In the genomic region with DNA sequence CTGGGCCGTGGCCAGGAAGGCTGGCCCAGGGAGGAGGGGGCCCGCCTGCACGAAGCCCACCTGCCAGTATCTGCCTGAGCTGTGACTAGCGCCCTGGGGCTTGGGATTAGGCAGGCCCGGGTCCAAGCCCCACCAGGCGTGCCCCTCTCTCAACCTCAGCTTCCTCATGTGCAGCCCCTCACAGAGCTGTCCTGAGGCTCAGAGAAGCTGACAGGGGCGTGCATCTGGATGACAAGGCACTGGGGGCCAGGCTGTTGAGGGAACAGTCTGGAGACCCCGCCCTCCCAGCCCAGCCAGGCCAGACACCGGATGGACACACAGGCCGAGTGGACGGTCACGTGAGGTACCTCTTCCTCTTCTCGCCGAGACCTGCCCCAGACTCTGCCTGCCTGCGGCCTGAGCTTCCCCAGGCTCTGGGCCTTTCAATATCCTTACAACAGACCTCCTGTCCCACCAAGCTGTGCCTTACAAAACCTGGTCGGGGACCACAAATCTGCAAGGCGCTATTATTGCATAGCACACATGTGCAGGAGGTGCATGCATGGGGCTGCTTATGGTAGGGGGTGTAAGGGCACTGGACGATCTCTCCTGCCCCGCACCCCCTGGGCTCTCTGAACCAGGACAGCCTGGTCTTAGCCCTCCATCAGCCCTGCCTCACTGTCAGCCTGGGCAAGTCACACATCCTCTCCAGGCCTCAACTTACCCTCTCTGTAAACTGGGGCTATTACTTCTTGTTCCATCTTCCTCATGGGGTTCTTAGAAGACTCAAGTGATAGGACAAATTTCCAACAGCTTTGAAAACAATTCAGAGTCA, we compare ENCODE assay signal across 12 cellular contexts. TPM values are rescaled to one million over a fixed set of nuclear protein-coding genes. Genes with fewer than 3 reads are reported as not detected.
DNase-seq lines count a peak whose midpoint lies in the region; ATAC-seq, FAIRE-seq and TF ChIP-seq lines count a peak whose summit lies in the region.
"Had no signal": no experiment of that assay in that cellular context is flagged by ENCODE, and none has a peak within 500 bp of the region (broad histone marks: within the 10 kb centered on the region; RNA-seq: fewer than 3 reads in every experiment).

No MANE protein-coding gene starts in this region.

- H3K27ac Mint-ChIP-seq in CD14-positive monocyte, result peak overlapping the region; percentile 65 to 88 (median 80)
- H3K27ac Mint-ChIP-seq: B cell had no signal

- H3K36me3 Mint-ChIP-seq in CD14-positive monocyte, result no peaks in the 10 kb centered on the region

- no peaks in the 10 kb centered on the region for H3K9me3 ChIP-seq in suprapubic skin

- TF ChIP-seq EP300 in suprapubic skin (IDR thresholded peaks at IDR 0.05), result no peak

- intact Hi-C loops in CD14-positive monocyte (cut with micrococcal nuclease), result loop anchor here in 1 of 2 donors (5.0 kb wide), 1 partner anchor 38 kb away; no protein-coding TSS in a partner anchor

- peak; percentile 87 for DNase-seq in CD14-positive monocyte (ENCODE audit: low spot score)
- DNase-seq in SK-MEL-5 (ENCODE audit: low read depth, low spot score), result peak; percentile 23
- DNase-seq in frontal cortex (ENCODE audit: low spot score in 2 of 2), result peak; percentile 44 to 56
- peak; percentile 33 for DNase-seq in midbrain (lab: John Stamatoyannopoulos, UW)
- no peak for DNase-seq in suprapubic skin (ENCODE audit: low spot score in 2 of 2)
- no peak for DNase-seq in SKM-1 (lab: John Stamatoyannopoulos, UW; ENCODE audit: unreplicated experiment)
- no peak for DNase-seq in NCI-H146 treated with DMSO at 0.1 percent for 48 hours (lab: John Stamatoyannopoulos, UW; ENCODE audit: unreplicated experiment)
- DNase-seq: activated CD8-positive, alpha-beta memory T cell treated with anti-CD3 and anti-CD28 coated beads, Interleukin-2, amount 50 U/mL, for 4 hours; NCI-H1694; T1000 had no signal

- FAIRE-seq in frontal cortex (lab: Jason Lieb, UNC), result no peak

- H3K4me3 Mint-ChIP-seq in CD14-positive monocyte, result peak overlapping the region; percentile 39 to 68
- H3K4me3 Mint-ChIP-seq: B cell had no signal

- peaks cover 2% of the 10 kb centered on the region for H3K4me1 ChIP-seq in suprapubic skin

- H3K27me3 ChIP-seq in suprapubic skin, result peaks cover 6% of the 10 kb centered on the region

- ATAC-seq in HG03565 (IDR thresholded peaks at IDR 0.05; ENCODE audit: unreplicated experiment), result no peak

- peaks cover 3 to 10% (median 7%) of the 10 kb centered on the region in 3 donors for H3K27me3 Mint-ChIP-seq in CD14-positive monocyte (ENCODE audit: low read depth in 3 of 3)

- no peak for TF ChIP-seq POLR2A in suprapubic skin (IDR thresholded peaks at IDR 0.05)

- H3K9me3 Mint-ChIP-seq in CD14-positive monocyte, result peaks cover 0 to 2% (median 0%) of the 10 kb centered on the region in 7 donors

- TF ChIP-seq CTCF in CD14-positive monocyte (IDR thresholded peaks at IDR 0.05) (no peak), suprapubic skin (IDR thresholded peaks at IDR 0.05) (no peak)

- in situ Hi-C loops in SK-MEL-5 (cut with HindIII; ENCODE audit: low pct_unique_long_range_greater_than_20kb, low sequenced_read_pairs), result no loop called here

- H3K4me3 ChIP-seq in suprapubic skin, result no peak overlapping the region

- 78% methylated on average over 10 of the region's 19 CpGs for WGBS in suprapubic skin

- H3K27ac ChIP-seq in suprapubic skin, result no peak overlapping the region

- peaks cover 38% of the 10 kb centered on the region for H3K4me1 Mint-ChIP-seq in CD14-positive monocyte

- no peaks in the 10 kb centered on the region for H3K36me3 ChIP-seq in suprapubic skin

RNA-seq across cellular contexts. Expression of a gene that starts 20.0 kb away (rescaled TPM):
- 1 to 10 TPM; 1.1 to 2.8 TPM for polyA plus RNA-seq in CD14-positive monocyte
- 2.1 and 2.4 TPM in 2 replicates for total RNA-seq in SK-MEL-5 (2014; rRNA removed; shearing (Covaris generic))
- 6.0 and 7.1 TPM in 2 replicates for polyA plus RNA-seq in SK-MEL-5 (2015; cell fraction: cytosol; rRNA removed)
- 8.5 and 9.4 TPM in 2 replicates for polyA plus RNA-seq in SK-MEL-5 (2015; cell fraction: nucleus; rRNA removed)
- total RNA-seq in frontal cortex (13.0 TPM), suprapubic skin (10 to 100 TPM in 1 of 4 donors, 1 to 10 TPM in 3; 2.6 to 12.8 (median 6.4) TPM)

Comparison
In these comparisons a context has a peak if more than half of its experiments do, and no peak if none do; other contexts are left out.
1. DNase-seq: peak in CD14-positive monocyte (single experiment), SK-MEL-5 (single experiment), frontal cortex (2 of 2) and midbrain (single experiment); none in suprapubic skin (0 of 2), SKM-1 (single experiment) and NCI-H146 treated with DMSO at 0.1 percent for 48 hours (single experiment).